ENCODE assay signal across 15 cellular contexts in genomic region chr12:122489038-122489437, GRCh38.
"Had no signal": no experiment of that assay in that cellular context is flagged by ENCODE, and none has a peak within 500 bp of the region (broad histone marks: within the 10 kb centered on the region; RNA-seq: fewer than 3 reads in every experiment).

No MANE protein-coding gene starts in this region.

- ATAC-seq: activated naive CD4-positive, alpha-beta T cell treated with anti-CD3 and anti-CD28 coated beads, Interleukin-2, amount 50 U/mL, for 72 hours; gastroesophageal sphincter; lower lobe of right lung had no signal

- H3K4me2 ChIP-seq: neural progenitor cell had no signal

- H3K27ac ChIP-seq: gastroesophageal sphincter, lower lobe of right lung, neural progenitor cell, ovary, upper lobe of left lung had no signal

- H3K4me1 Mint-ChIP-seq: mesothelial cell of epicardium, neural progenitor cell had no signal

- H3K4me3 ChIP-seq: gastroesophageal sphincter, lower lobe of right lung, neural progenitor cell, ovary, upper lobe of left lung had no signal

- H3K27me3 ChIP-seq: gastroesophageal sphincter, neural progenitor cell, ovary, upper lobe of left lung had no signal

- FAIRE-seq: bronchial epithelial cell had no signal

- H2AFZ ChIP-seq: neural progenitor cell had no signal

- DNase-seq: activated CD4-positive, alpha-beta T cell treated with anti-CD3 and anti-CD28 coated beads for 1 hour; anterior cingulate cortex; hypothalamus; lower lobe of right lung; ovary; stimulated activated CD4-positive, alpha-beta T cell treated with anti-CD3 and anti-CD28 coated beads, Interleukin-4, amount 100 ng/mL, for 1 hour; stimulated activated CD8-positive, alpha-beta memory T cell treated with anti-CD3 and anti-CD28 coated beads, Interleukin-4, amount 100 ng/mL, for 48 hours; T-helper 2 cell; upper lobe of left lung had no signal

- H3K27me3 Mint-ChIP-seq: stimulated activated naive CD8-positive, alpha-beta T cell treated with anti-CD3 and anti-CD28 coated beads, Interleukin-15, Interleukin-2, amounts not matched to agents 100 ng/mL and 50 ng/mL, for 24 hours had no signal

- H3K9me3 Mint-ChIP-seq: activated naive CD4-positive, alpha-beta T cell treated with anti-CD3 and anti-CD28 coated beads, Interleukin-2, amount 50 U/mL, for 72 hours; mesothelial cell of epicardium; neural progenitor cell; stimulated activated naive CD8-positive, alpha-beta T cell treated with anti-CD3 and anti-CD28 coated beads, Interleukin-15, Interleukin-2, amounts not matched to agents 100 ng/mL and 50 ng/mL, for 24 hours had no signal

- H3K9me3 ChIP-seq: gastroesophageal sphincter, lower lobe of right lung, ovary, upper lobe of left lung had no signal

- H3K27ac Mint-ChIP-seq: activated naive CD4-positive, alpha-beta T cell treated with anti-CD3 and anti-CD28 coated beads, Interleukin-2, amount 50 U/mL, for 72 hours; mesothelial cell of epicardium; neural progenitor cell; stimulated activated naive CD8-positive, alpha-beta T cell treated with anti-CD3 and anti-CD28 coated beads, Interleukin-15, Interleukin-2, amounts not matched to agents 100 ng/mL and 50 ng/mL, for 24 hours had no signal

- H3K9ac ChIP-seq: neural progenitor cell had no signal

- H3K4me3 Mint-ChIP-seq: mesothelial cell of epicardium; neural progenitor cell; stimulated activated naive CD8-positive, alpha-beta T cell treated with anti-CD3 and anti-CD28 coated beads, Interleukin-15, Interleukin-2, amounts not matched to agents 100 ng/mL and 50 ng/mL, for 24 hours had no signal

- H3K4me1 ChIP-seq: gastroesophageal sphincter, lower lobe of right lung, neural progenitor cell, upper lobe of left lung had no signal

- H3K36me3 ChIP-seq: ovary had no signal
